ENCODE assay signal across 8 cellular contexts in the genomic region with DNA sequence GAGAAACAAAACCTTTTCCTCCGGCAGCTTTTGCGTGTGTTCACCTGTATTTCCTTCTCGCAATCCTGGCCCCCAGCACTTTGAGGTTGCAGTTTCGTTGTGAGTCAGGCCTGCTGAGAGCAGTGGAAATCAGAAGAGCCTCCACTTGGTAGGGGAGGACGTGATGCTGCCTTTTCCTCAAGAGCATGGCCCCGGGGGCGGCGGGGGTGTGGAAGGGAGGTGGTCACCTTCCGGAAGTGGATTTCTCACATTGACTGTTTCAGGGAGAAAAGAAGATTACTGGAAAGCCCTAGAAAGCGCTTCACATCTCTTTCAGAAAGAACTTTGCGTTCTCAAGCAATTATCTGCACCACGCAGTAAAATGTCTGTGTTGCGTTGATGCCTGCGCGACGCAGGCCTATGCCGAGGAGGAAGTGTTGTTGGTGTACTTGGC. TPM values are rescaled to one million over a fixed set of nuclear protein-coding genes. Genes with fewer than 3 reads are reported as not detected.
A peak's percentile ranks its signal among the peaks of the same experiment; 100 is the strongest.
DNase-seq lines count a peak whose midpoint lies in the region; ATAC-seq and TF ChIP-seq lines count a peak whose summit lies in the region.

No MANE protein-coding gene starts in this region.

- H3K27me3 Mint-ChIP-seq in activated T-helper 1 cell treated with anti-CD3 and anti-CD28 coated beads, Interleukin-12 subunit alpha, Interleukin-12 subunit beta, Interleukin-2, Interleukin-4 antibody, amounts not matched to agents 30 ng/mL and 10 ng/mL and 1 ng/mL, durations not matched to agents 14 hours and 24 hours and 36 hours (ENCODE audit: insufficient read depth): peaks cover 14% of the 10 kb centered on the region
- H3K27me3 Mint-ChIP-seq in MCF 10A (ENCODE audit: insufficient read depth, unreplicated experiment): peaks cover 32% of the 10 kb centered on the region

- peak overlapping the region; percentile 93 for H3K27ac Mint-ChIP-seq in activated T-helper 1 cell treated with anti-CD3 and anti-CD28 coated beads, Interleukin-12 subunit alpha, Interleukin-12 subunit beta, Interleukin-2, Interleukin-4 antibody, amounts not matched to agents 30 ng/mL and 10 ng/mL and 1 ng/mL, durations not matched to agents 14 hours and 24 hours and 36 hours
- no peak overlapping the region for H3K27ac Mint-ChIP-seq in MCF 10A (ENCODE audit: low read depth, unreplicated experiment)

- intact Hi-C loops in activated T-helper 1 cell treated with anti-CD3 and anti-CD28 coated beads, Interleukin-12 subunit alpha, Interleukin-12 subunit beta, Interleukin-2, Interleukin-4 antibody, amounts not matched to agents 30 ng/mL and 10 ng/mL and 1 ng/mL, durations not matched to agents 14 hours and 24 hours and 36 hours (cut with micrococcal nuclease): loop anchor here (1.0 kb wide), 5 partner anchors 15 to 128 kb away; no protein-coding TSS in a partner anchor
- intact Hi-C loops in MCF 10A (cut with micrococcal nuclease): no loop called here

- peaks cover 69% of the 10 kb centered on the region for H3K4me1 Mint-ChIP-seq in activated T-helper 1 cell treated with anti-CD3 and anti-CD28 coated beads, Interleukin-12 subunit alpha, Interleukin-12 subunit beta, Interleukin-2, Interleukin-4 antibody, amounts not matched to agents 30 ng/mL and 10 ng/mL and 1 ng/mL, durations not matched to agents 14 hours and 24 hours and 36 hours (ENCODE audit: low read depth)
- no peaks in the 10 kb centered on the region for H3K4me1 Mint-ChIP-seq in MCF 10A (ENCODE audit: insufficient read depth, unreplicated experiment)

- H3K4me3 Mint-ChIP-seq in activated T-helper 1 cell treated with anti-CD3 and anti-CD28 coated beads, Interleukin-12 subunit alpha, Interleukin-12 subunit beta, Interleukin-2, Interleukin-4 antibody, amounts not matched to agents 30 ng/mL and 10 ng/mL and 1 ng/mL, durations not matched to agents 14 hours and 24 hours and 36 hours: peak overlapping the region; percentile 72
- H3K4me3 Mint-ChIP-seq in MCF 10A (ENCODE audit: unreplicated experiment): no peak overlapping the region

- ATAC-seq in GM19452 (IDR thresholded peaks at IDR 0.05; ENCODE audit: unreplicated experiment) (peak; percentile 53), HG03457 (IDR thresholded peaks at IDR 0.05; ENCODE audit: unreplicated experiment) (peak; percentile 40)

- TF ChIP-seq CTCF in MCF 10A (IDR thresholded peaks at IDR 0.05; ENCODE audit: unreplicated experiment): no peak

- H3K36me3 Mint-ChIP-seq in activated T-helper 1 cell treated with anti-CD3 and anti-CD28 coated beads, Interleukin-12 subunit alpha, Interleukin-12 subunit beta, Interleukin-2, Interleukin-4 antibody, amounts not matched to agents 30 ng/mL and 10 ng/mL and 1 ng/mL, durations not matched to agents 14 hours and 24 hours and 36 hours (ENCODE audit: low read depth): peaks cover 4% of the 10 kb centered on the region
- no peaks in the 10 kb centered on the region for H3K36me3 Mint-ChIP-seq in MCF 10A (ENCODE audit: insufficient read depth, unreplicated experiment)

- CTCF ChIA-PET in MCF 10A (lab: Yijun Ruan, JAX): interaction anchor here (1.5 to 3.3 kb wide), 2 partner anchors 58 to 121 kb away, joined by 4 to 9 read pairs; no protein-coding TSS in a partner anchor

- POLR2A ChIA-PET in MCF 10A (lab: Yijun Ruan, JAX): no interaction called here

- no peaks in the 10 kb centered on the region for H3K9me3 Mint-ChIP-seq in activated T-helper 1 cell treated with anti-CD3 and anti-CD28 coated beads, Interleukin-12 subunit alpha, Interleukin-12 subunit beta, Interleukin-2, Interleukin-4 antibody, amounts not matched to agents 30 ng/mL and 10 ng/mL and 1 ng/mL, durations not matched to agents 14 hours and 24 hours and 36 hours
- H3K9me3 Mint-ChIP-seq in MCF 10A (ENCODE audit: unreplicated experiment): no peaks in the 10 kb centered on the region

- no TSS peak for BruUV-seq in MCF 10A (replicated peaks; lab: Mats Ljungman, UMichigan)

- DNase-seq in activated T-helper 1 cell treated with anti-CD3 and anti-CD28 coated beads, Interleukin-12 subunit alpha, Interleukin-12 subunit beta, Interleukin-2, Interleukin-4 antibody, amounts not matched to agents 30 ng/mL and 10 ng/mL and 1 ng/mL, durations not matched to agents 14 hours and 24 hours and 36 hours (ENCODE audit: low spot score): peak; percentile 87
- peak; percentile 66 for DNase-seq in stimulated activated CD8-positive, alpha-beta memory T cell treated with anti-CD3 and anti-CD28 coated beads, Interleukin-12 subunit alpha, Interleukin-12 subunit beta, amount 100 ng/mL, for 4 hours (ENCODE audit: low read depth)
- DNase-seq in NCI-H82 treated with DMSO at 0.1 percent for 48 hours (lab: John Stamatoyannopoulos, UW; ENCODE audit: unreplicated experiment): no peak
- no peak for DNase-seq in NCI-H1417 (lab: John Stamatoyannopoulos, UW)
- no peak for DNase-seq in MCF 10A (ENCODE audit: unreplicated experiment)
- DNase-seq in UCSD-AML1 (lab: John Stamatoyannopoulos, UW; ENCODE audit: unreplicated experiment): no peak

RNA-seq across cellular contexts. Expression of a gene that starts 12.2 kb away (rescaled TPM):
- total RNA-seq in activated T-helper 1 cell treated with anti-CD3 and anti-CD28 coated beads, Interleukin-12 subunit alpha, Interleukin-12 subunit beta, Interleukin-2, Interleukin-4 antibody, amounts not matched to agents 30 ng/mL and 10 ng/mL and 1 ng/mL, durations not matched to agents 14 hours and 24 hours and 36 hours: 4.4 and 5.0 TPM in 2 replicates
- not detected in 2 replicates for total RNA-seq in MCF 10A (2022)

RNA-seq across cellular contexts. Expression of a gene that starts 13.9 kb away (rescaled TPM):
- total RNA-seq in activated T-helper 1 cell treated with anti-CD3 and anti-CD28 coated beads, Interleukin-12 subunit alpha, Interleukin-12 subunit beta, Interleukin-2, Interleukin-4 antibody, amounts not matched to agents 30 ng/mL and 10 ng/mL and 1 ng/mL, durations not matched to agents 14 hours and 24 hours and 36 hours: not detected in 2 replicates
- not detected in 2 replicates for total RNA-seq in MCF 10A (2022)

Comparison
In these comparisons a context has a peak if more than half of its experiments do, and no peak if none do; other contexts are left out.
1. DNase-seq: peak in activated T-helper 1 cell treated with anti-CD3 and anti-CD28 coated beads, Interleukin-12 subunit alpha, Interleukin-12 subunit beta, Interleukin-2, Interleukin-4 antibody, amounts not matched to agents 30 ng/mL and 10 ng/mL and 1 ng/mL, durations not matched to agents 14 hours and 24 hours and 36 hours (single experiment) and stimulated activated CD8-positive, alpha-beta memory T cell treated with anti-CD3 and anti-CD28 coated beads, Interleukin-12 subunit alpha, Interleukin-12 subunit beta, amount 100 ng/mL, for 4 hours (single experiment); none in NCI-H82 treated with DMSO at 0.1 percent for 48 hours (single experiment), NCI-H1417 (0 of 3), MCF 10A (single experiment) and UCSD-AML1 (single experiment).